In the genomic region with DNA sequence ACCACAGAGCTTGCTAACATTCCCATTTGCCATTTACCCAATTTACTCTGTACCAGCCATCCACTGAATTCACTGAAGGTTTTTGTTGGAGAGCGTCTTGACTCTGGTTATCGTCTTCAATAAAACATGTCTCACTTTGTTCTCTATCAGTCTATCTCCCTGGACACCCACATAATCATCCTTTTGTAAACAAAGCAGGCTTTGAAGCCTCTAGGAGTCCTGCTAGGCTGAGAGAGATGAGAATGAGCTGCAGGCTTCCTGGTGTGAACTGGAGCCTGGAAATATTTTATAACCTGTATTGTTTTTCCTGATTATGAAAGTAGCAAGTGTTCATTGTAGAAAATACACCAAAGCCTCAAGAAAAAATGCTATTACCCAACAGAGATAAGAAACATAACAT, we compare ENCODE assay signal across 19 cellular contexts.
DNase-seq lines count a peak whose midpoint lies in the region; ATAC-seq and TF ChIP-seq lines count a peak whose summit lies in the region.
"Had no signal": no experiment of that assay in that cellular context is flagged by ENCODE, and none has a peak within 500 bp of the region (broad histone marks: within the 10 kb centered on the region; RNA-seq: fewer than 3 reads in every experiment).

No MANE protein-coding gene starts in this region.

- no peak for TF ChIP-seq POLR2A in gastroesophageal sphincter (IDR thresholded peaks at IDR 0.05)

- ATAC-seq in gastroesophageal sphincter (peak; percentile 40), psoas muscle (no peak), HG02678 (IDR thresholded peaks at IDR 0.05; ENCODE audit: unreplicated experiment) (no peak), natural killer cell (no peak)

- peak overlapping the region in 1 of 4 donors; percentile 17 for H3K27ac ChIP-seq in gastroesophageal sphincter
- peak overlapping the region; percentile 42 for H3K27ac ChIP-seq in psoas muscle
- H3K27ac ChIP-seq: left ventricle myocardium inferior had no signal

- no peak overlapping the region for H3K27ac Mint-ChIP-seq in natural killer cell
- H3K27ac Mint-ChIP-seq: activated naive CD4-positive, alpha-beta T cell treated with anti-CD3 and anti-CD28 coated beads, Interleukin-2, amount 50 U/mL, for 24 hours; B cell; T-helper 2 cell treated with Interferon-gamma antibody and Interleukin-4, amounts not matched to agents 5 μg/mL and 100 μg/mL, for 36 hours had no signal

- H3K36me3 Mint-ChIP-seq in natural killer cell: no peaks in the 10 kb centered on the region
- H3K36me3 Mint-ChIP-seq: activated naive CD4-positive, alpha-beta T cell treated with anti-CD3 and anti-CD28 coated beads, Interleukin-2, amount 50 U/mL, for 24 hours; naive B cell had no signal

- no peaks in the 10 kb centered on the region for H3K27me3 ChIP-seq in gastroesophageal sphincter
- H3K27me3 ChIP-seq in psoas muscle (ENCODE audit: insufficient read depth in 3 of 3, low read length in 2 of 3): no peaks in the 10 kb centered on the region

- no peaks in the 10 kb centered on the region for H3K4me1 Mint-ChIP-seq in natural killer cell
- H3K4me1 Mint-ChIP-seq: activated naive CD4-positive, alpha-beta T cell treated with anti-CD3 and anti-CD28 coated beads, Interleukin-2, amount 50 U/mL, for 24 hours; B cell; naive B cell had no signal

- WGBS in gastroesophageal sphincter (ENCODE audit: low coverage in 1 of 2), 2 donors: 14 to 20% methylated on average over 2 of the region's 2 CpGs
- 51 to 76% (median 62%) methylated on average over 2 of the region's 2 CpGs for WGBS in psoas muscle, 3 donors

- TF ChIP-seq CTCF in gastroesophageal sphincter (IDR thresholded peaks at IDR 0.05) (no peak), psoas muscle (IDR thresholded peaks at IDR 0.05) (no peak), natural killer cell (IDR thresholded peaks at IDR 0.05) (no peak)

- peaks cover 0 to 12% (median 0%) of the 10 kb centered on the region in 3 donors for H3K4me1 ChIP-seq in gastroesophageal sphincter
- H3K4me1 ChIP-seq in psoas muscle: peaks cover 10% of the 10 kb centered on the region
- H3K4me1 ChIP-seq: left ventricle myocardium inferior had no signal

- intact Hi-C loops in psoas muscle (cut with DNase I): no loop called here
- intact Hi-C loops in natural killer cell (cut with micrococcal nuclease): no loop called here

- H3K9me3 ChIP-seq in gastroesophageal sphincter (no peaks in the 10 kb centered on the region), psoas muscle (no peaks in the 10 kb centered on the region)
- H3K9me3 ChIP-seq: left ventricle myocardium inferior had no signal

- H3K4me3 ChIP-seq in gastroesophageal sphincter (no peak overlapping the region), psoas muscle (no peak overlapping the region)
- H3K4me3 ChIP-seq: left ventricle myocardium inferior had no signal

- no peak overlapping the region for H3K4me3 Mint-ChIP-seq in natural killer cell
- H3K4me3 Mint-ChIP-seq: activated naive CD4-positive, alpha-beta T cell treated with anti-CD3 and anti-CD28 coated beads, Interleukin-2, amount 50 U/mL, for 24 hours; B cell; naive B cell; T-helper 2 cell treated with Interferon-gamma antibody and Interleukin-4, amounts not matched to agents 5 μg/mL and 100 μg/mL, for 36 hours had no signal

- H3K36me3 ChIP-seq in gastroesophageal sphincter (no peaks in the 10 kb centered on the region), psoas muscle (ENCODE audit: insufficient read depth in 1 of 2, low read depth in 1 of 2) (no peaks in the 10 kb centered on the region)
- H3K36me3 ChIP-seq: left ventricle myocardium inferior had no signal

- DNase-seq in NCI-H146 (lab: John Stamatoyannopoulos, UW) (peak; percentile 58), OCI-M1 (lab: John Stamatoyannopoulos, UW) (peak; percentile 8), psoas muscle (no peak), natural killer cell (no peak)
- no peak for DNase-seq in central memory CD4-positive, alpha-beta T cell
- DNase-seq: activated CD4-positive, alpha-beta T cell treated with anti-CD3 and anti-CD28 coated beads for 1 hour; activated CD8-positive, alpha-beta memory T cell treated with anti-CD3 and anti-CD28 coated beads, Interleukin-2, amount 50 U/mL, for 48 hours; DMS79; left ventricle myocardium inferior; naive B cell; NCI-H1694; NCI-H524; retina; Right ventricle myocardium superior had no signal

- no peaks in the 10 kb centered on the region for H3K9me3 Mint-ChIP-seq in natural killer cell
- H3K9me3 Mint-ChIP-seq: activated naive CD4-positive, alpha-beta T cell treated with anti-CD3 and anti-CD28 coated beads, Interleukin-2, amount 50 U/mL, for 24 hours; naive B cell; T-helper 2 cell treated with Interferon-gamma antibody and Interleukin-4, amounts not matched to agents 5 μg/mL and 100 μg/mL, for 36 hours had no signal

- peaks cover 11 to 14% of the 10 kb centered on the region in 2 donors for H3K27me3 Mint-ChIP-seq in natural killer cell (ENCODE audit: low read depth in 2 of 2)
- H3K27me3 Mint-ChIP-seq: activated naive CD4-positive, alpha-beta T cell treated with anti-CD3 and anti-CD28 coated beads, Interleukin-2, amount 50 U/mL, for 24 hours had no signal

- no peak for TF ChIP-seq EP300 in gastroesophageal sphincter (IDR thresholded peaks at IDR 0.05)

Comparison
In these comparisons a context has a peak if more than half of its experiments do, and no peak if none do; other contexts are left out.
1. DNase-seq: peak in NCI-H146 (single experiment) and OCI-M1 (single experiment); none in psoas muscle (0 of 2), central memory CD4-positive, alpha-beta T cell (single experiment) and natural killer cell (single experiment).